Comparison of ENCODE assay signal across 8 cellular contexts in the genomic region with DNA sequence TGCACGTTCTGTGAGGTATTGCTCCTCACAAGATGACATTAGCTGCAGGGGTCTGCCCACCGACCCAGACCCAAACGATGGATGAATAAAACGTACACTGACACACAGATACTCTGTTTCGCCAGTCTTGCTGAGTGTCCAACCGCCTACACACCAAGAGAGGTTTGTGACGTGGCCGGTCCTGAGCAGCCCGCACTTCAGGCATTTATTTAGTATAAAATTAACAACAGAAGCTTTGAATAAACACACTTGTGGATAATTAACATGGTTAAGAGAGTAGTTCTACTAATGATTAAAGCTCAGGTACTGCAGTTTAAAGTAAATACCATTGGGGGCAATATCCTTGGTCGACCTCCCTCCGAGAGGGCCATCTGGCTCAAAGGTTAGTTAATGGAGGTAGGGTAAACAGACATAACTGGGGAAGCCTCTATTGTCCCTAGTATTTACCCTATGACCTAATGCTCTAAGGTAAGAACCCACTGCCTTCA.
"Had no signal": no experiment of that assay in that cellular context is flagged by ENCODE, and none has a peak within 500 bp of the region (broad histone marks: within the 10 kb centered on the region; RNA-seq: fewer than 3 reads in every experiment).

No MANE protein-coding gene starts in this region.

- ATAC-seq: body of pancreas, heart left ventricle, left ventricle myocardium superior had no signal

- DNase-seq: activated T-cell treated with anti-CD3 and anti-CD28 coated beads, Interleukin-2, amount 50 U/mL, for 1 hour; body of pancreas; central memory CD4-positive, alpha-beta T cell; effector CD8-positive, alpha-beta T cell; heart left ventricle; left ventricle myocardium superior; ovary; stomach had no signal
